10 cellular contexts compared by ENCODE assay signal in the genomic region with DNA sequence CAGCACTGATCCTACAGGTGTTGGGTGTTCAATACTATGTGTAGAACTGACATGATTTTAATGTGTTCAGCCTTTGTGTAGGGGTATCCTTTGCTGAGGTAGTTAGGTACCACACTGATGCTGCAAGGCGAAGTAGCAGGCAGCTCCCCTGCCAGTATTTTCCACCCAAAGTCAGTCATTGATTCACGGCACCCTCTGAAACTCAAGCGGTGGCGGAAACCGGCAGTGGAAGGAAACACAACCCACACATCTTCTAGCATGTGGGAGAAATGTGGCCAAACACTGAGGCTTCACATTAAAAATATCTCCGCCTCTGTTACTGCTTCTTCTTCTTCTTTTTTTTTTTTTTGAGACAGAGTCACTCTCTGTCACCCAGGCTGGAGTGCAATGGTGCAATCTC.
DNase-seq lines count a peak whose midpoint lies in the region; ATAC-seq and TF ChIP-seq lines count a peak whose summit lies in the region.
"Had no signal": no experiment of that assay in that cellular context is flagged by ENCODE, and none has a peak within 500 bp of the region (broad histone marks: within the 10 kb centered on the region; RNA-seq: fewer than 3 reads in every experiment).

No MANE protein-coding gene starts in this region.

- H3K36me3 ChIP-seq in ascending aorta: no peaks in the 10 kb centered on the region

- H3K4me1 ChIP-seq in ascending aorta: no peaks in the 10 kb centered on the region

- H3K27ac Mint-ChIP-seq in activated T-helper 2 cell treated with anti-CD3 and anti-CD28 coated beads, Interferon-gamma antibody, Interleukin-2, Interleukin-4, amounts not matched to agents 10 μg/mL and 5 μg/mL and 100 μg/mL, durations not matched to agents 14 hours and 24 hours and 36 hours: no peak overlapping the region
- H3K27ac Mint-ChIP-seq: endodermal cell had no signal

- H3K27ac ChIP-seq in ascending aorta: no peak overlapping the region

- peaks cover 24% of the 10 kb centered on the region for H3K4me1 Mint-ChIP-seq in activated T-helper 2 cell treated with anti-CD3 and anti-CD28 coated beads, Interferon-gamma antibody, Interleukin-2, Interleukin-4, amounts not matched to agents 10 μg/mL and 5 μg/mL and 100 μg/mL, durations not matched to agents 14 hours and 24 hours and 36 hours (ENCODE audit: low read depth)

- no peak for TF ChIP-seq CTCF in ascending aorta (IDR thresholded peaks at IDR 0.05)

- peaks cover 33% of the 10 kb centered on the region for H3K9me3 Mint-ChIP-seq in activated T-helper 2 cell treated with anti-CD3 and anti-CD28 coated beads, Interferon-gamma antibody, Interleukin-2, Interleukin-4, amounts not matched to agents 10 μg/mL and 5 μg/mL and 100 μg/mL, durations not matched to agents 14 hours and 24 hours and 36 hours

- H3K27me3 ChIP-seq in ascending aorta: no peaks in the 10 kb centered on the region

- H3K36me3 Mint-ChIP-seq in activated T-helper 2 cell treated with anti-CD3 and anti-CD28 coated beads, Interferon-gamma antibody, Interleukin-2, Interleukin-4, amounts not matched to agents 10 μg/mL and 5 μg/mL and 100 μg/mL, durations not matched to agents 14 hours and 24 hours and 36 hours (ENCODE audit: low read depth): peaks cover 5% of the 10 kb centered on the region

- DNase-seq in activated T-helper 2 cell treated with anti-CD3 and anti-CD28 coated beads, Interferon-gamma antibody, Interleukin-2, Interleukin-4, amounts not matched to agents 10 μg/mL and 5 μg/mL and 100 μg/mL, durations not matched to agents 14 hours and 24 hours and 36 hours (ENCODE audit: low spot score): peak; percentile 23
- DNase-seq in stimulated activated CD4-positive, alpha-beta T cell treated with anti-CD3 and anti-CD28 coated beads, Interleukin-4, amount 100 ng/mL, for 24 hours: peak; percentile 64
- DNase-seq in ascending aorta (ENCODE audit: low spot score in 2 of 2): no peak
- no peak for DNase-seq in cerebellar cortex (ENCODE audit: low spot score)
- DNase-seq in OCI-M2 (lab: John Stamatoyannopoulos, UW; ENCODE audit: unreplicated experiment): no peak
- DNase-seq: endodermal cell, NCI-H1105 treated with DMSO at 0.1 percent for 48 hours had no signal

- H3K4me3 Mint-ChIP-seq in activated T-helper 2 cell treated with anti-CD3 and anti-CD28 coated beads, Interferon-gamma antibody, Interleukin-2, Interleukin-4, amounts not matched to agents 10 μg/mL and 5 μg/mL and 100 μg/mL, durations not matched to agents 14 hours and 24 hours and 36 hours (ENCODE audit: low read depth): no peak overlapping the region
- H3K4me3 Mint-ChIP-seq: endodermal cell had no signal

- H3K4me3 ChIP-seq in ascending aorta: no peak overlapping the region

- no peaks in the 10 kb centered on the region for H3K9me3 ChIP-seq in ascending aorta

- intact Hi-C loops in activated T-helper 2 cell treated with anti-CD3 and anti-CD28 coated beads, Interferon-gamma antibody, Interleukin-2, Interleukin-4, amounts not matched to agents 10 μg/mL and 5 μg/mL and 100 μg/mL, durations not matched to agents 14 hours and 24 hours and 36 hours (cut with micrococcal nuclease): loop anchor here (2.0 to 5.0 kb wide), 2 partner anchors 28 to 79 kb away; no protein-coding TSS in a partner anchor
- intact Hi-C loops in ascending aorta (cut with DNase I): no loop called here

- peaks cover 29% of the 10 kb centered on the region for H3K27me3 Mint-ChIP-seq in activated T-helper 2 cell treated with anti-CD3 and anti-CD28 coated beads, Interferon-gamma antibody, Interleukin-2, Interleukin-4, amounts not matched to agents 10 μg/mL and 5 μg/mL and 100 μg/mL, durations not matched to agents 14 hours and 24 hours and 36 hours (ENCODE audit: low read depth)

- ATAC-seq in GM18499 (IDR thresholded peaks at IDR 0.05; ENCODE audit: insufficient read depth, unreplicated experiment) (peak; percentile 63), HG03469 (IDR thresholded peaks at IDR 0.05; ENCODE audit: unreplicated experiment) (peak; percentile 83), GM19397 (IDR thresholded peaks at IDR 0.05; ENCODE audit: unreplicated experiment) (no peak)

Comparison
In these comparisons a context has a peak if more than half of its experiments do, and no peak if none do; other contexts are left out.
1. DNase-seq: peak in activated T-helper 2 cell treated with anti-CD3 and anti-CD28 coated beads, Interferon-gamma antibody, Interleukin-2, Interleukin-4, amounts not matched to agents 10 μg/mL and 5 μg/mL and 100 μg/mL, durations not matched to agents 14 hours and 24 hours and 36 hours (single experiment) and stimulated activated CD4-positive, alpha-beta T cell treated with anti-CD3 and anti-CD28 coated beads, Interleukin-4, amount 100 ng/mL, for 24 hours (single experiment); none in ascending aorta (0 of 2), cerebellar cortex (single experiment) and OCI-M2 (single experiment).